In the genomic region with DNA sequence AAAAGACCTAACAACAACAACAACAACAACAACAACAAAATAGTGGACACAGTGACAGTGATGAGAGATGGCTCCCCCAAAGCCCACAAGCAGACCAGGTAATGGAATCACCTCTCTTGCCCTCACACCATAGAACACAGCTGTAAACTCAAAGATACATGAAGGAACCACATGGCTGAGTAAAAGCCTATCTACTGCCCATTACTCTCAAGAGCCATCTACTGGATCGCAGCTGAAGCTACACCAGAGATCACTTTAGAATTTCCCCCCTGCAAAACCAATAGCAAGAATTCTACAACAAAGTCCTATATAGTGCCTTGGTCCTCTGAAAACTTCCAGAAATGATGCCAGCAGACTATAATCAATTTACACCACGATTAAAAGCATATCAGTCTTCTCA, we compare ENCODE assay signal across 13 cellular contexts.
DNase-seq lines count a peak whose midpoint lies in the region; ATAC-seq, FAIRE-seq and TF ChIP-seq lines count a peak whose summit lies in the region.
"Had no signal": no experiment of that assay in that cellular context is flagged by ENCODE, and none has a peak within 500 bp of the region (broad histone marks: within the 10 kb centered on the region; RNA-seq: fewer than 3 reads in every experiment).

No MANE protein-coding gene starts in this region.

- no TSS peak for BruUV-seq in HepG2 (replicated peaks; lab: Mats Ljungman, UMichigan)

- intact Hi-C loops in HepG2 (cut with micrococcal nuclease; ENCODE audit: unreplicated experiment): loop anchor here (5.0 kb wide), 1 partner anchor 234 kb away; no protein-coding TSS in a partner anchor
- intact Hi-C loops in right lobe of liver (cut with DNase I): no loop called here
- intact Hi-C loops in body of pancreas (cut with DNase I): no loop called here

- H3K9me3 ChIP-seq in HepG2 (ENCODE audit: low read length): peaks cover 11% of the 10 kb centered on the region; the same call in 1 of the 2 replicates
- no peaks in the 10 kb centered on the region for H3K9me3 ChIP-seq in right lobe of liver
- no peaks in the 10 kb centered on the region for H3K9me3 ChIP-seq in OCI-LY1 (ENCODE audit: low read length)
- no peaks in the 10 kb centered on the region for H3K9me3 ChIP-seq in body of pancreas

- H3K4me2 ChIP-seq in HepG2 (ENCODE audit: low read depth, low read length) (no peak overlapping the region), OCI-LY1 (ENCODE audit: low read length) (no peak overlapping the region)

- TF ChIP-seq RAD21 in HepG2 (CRISPR knock-in tag; IDR thresholded peaks at IDR 0.05): no peak

- 0% methylated on average over 1 of the region's 2 CpGs for WGBS in HepG2 (ENCODE audit: low lambda C conversion rate)
- WGBS in right lobe of liver (ENCODE audit: insufficient coverage, low coverage, low lambda C conversion rate, missing lambda C conversion rate): 37% methylated on average over 2 of the region's 2 CpGs
- 50 to 64% methylated on average over 2 of the region's 2 CpGs for WGBS in body of pancreas, 2 donors

- no peaks in the 10 kb centered on the region for H3K27me3 ChIP-seq in HepG2 (ENCODE audit: control insufficient read depth in 1 of 2, insufficient read depth in 2 of 2, low read length in 2 of 2)
- no peaks in the 10 kb centered on the region for H3K27me3 ChIP-seq in right lobe of liver
- no peaks in the 10 kb centered on the region for H3K27me3 ChIP-seq in OCI-LY1 (ENCODE audit: insufficient read depth, low read length)
- no peaks in the 10 kb centered on the region for H3K27me3 ChIP-seq in body of pancreas

- 0 out of 3 replicates have a peak, but pooled peaks have one; percentile 28 for ATAC-seq in HepG2
- no peak for ATAC-seq in right lobe of liver
- ATAC-seq in body of pancreas: no peak
- ATAC-seq in GM21723 (IDR thresholded peaks at IDR 0.05; ENCODE audit: unreplicated experiment): no peak
- no peak for ATAC-seq in GM18858 (IDR thresholded peaks at IDR 0.05; ENCODE audit: unreplicated experiment)
- ATAC-seq in HG03521 (IDR thresholded peaks at IDR 0.05; ENCODE audit: unreplicated experiment): no peak
- ATAC-seq: left ventricle myocardium superior had no signal

- H3K9ac ChIP-seq in HepG2 (ENCODE audit: insufficient read depth, low read depth, low read length): no peak overlapping the region
- H3K9ac ChIP-seq in OCI-LY1 (ENCODE audit: low read length): no peak overlapping the region

- H2AFZ ChIP-seq in HepG2 (ENCODE audit: low read length) (no peak overlapping the region), OCI-LY1 (ENCODE audit: low read length) (no peak overlapping the region)

- DNase-seq in HepG2 (ENCODE audit: low spot score): peak; percentile 5
- no peak for DNase-seq in right lobe of liver
- peak; percentile 9 for DNase-seq in epithelial cell of proximal tubule (ENCODE audit: low read depth)
- DNase-seq in body of pancreas: no peak
- DNase-seq: left ventricle myocardium superior, NCI-H1105, retina had no signal

- H3K27ac ChIP-seq in HepG2 (ENCODE audit: extremely low read length, insufficient read depth, low read length) (no peak overlapping the region), right lobe of liver (no peak overlapping the region), OCI-LY1 (ENCODE audit: low read depth, low read length, poor library complexity, severe bottlenecking) (no peak overlapping the region), body of pancreas (no peak overlapping the region)
- H3K27ac ChIP-seq: epithelial cell of prostate had no signal

- TF ChIP-seq POLR2A in HepG2 (IDR thresholded peaks at IDR 0.05; ENCODE audit: insufficient read depth in 1 of 2, low read depth in 2 of 2, low read length in 2 of 2): no peak
- no peak for TF ChIP-seq POLR2A in right lobe of liver (IDR thresholded peaks at IDR 0.05)
- TF ChIP-seq POLR2A in body of pancreas (IDR thresholded peaks at IDR 0.05): no peak

- no peaks in the 10 kb centered on the region for H3K4me1 ChIP-seq in HepG2 (ENCODE audit: insufficient read depth, low read length)
- H3K4me1 ChIP-seq in right lobe of liver: no peaks in the 10 kb centered on the region
- H3K4me1 ChIP-seq in OCI-LY1 (ENCODE audit: insufficient read depth, low read length, severe bottlenecking): no peaks in the 10 kb centered on the region
- H3K4me1 ChIP-seq in body of pancreas: no peaks in the 10 kb centered on the region

- CTCF ChIA-PET in HepG2 (lab: Yijun Ruan, JAX; ENCODE audit: low intra/inter-chr PET ratio, low total read pairs): no interaction called here

- FAIRE-seq in HepG2 (lab: Jason Lieb, UNC): no peak
- FAIRE-seq: RCC 7860 had no signal

- no peaks in the 10 kb centered on the region for H3K9me2 ChIP-seq in OCI-LY1 (ENCODE audit: low read depth, low read length)

- no peak for TF ChIP-seq CTCF in HepG2 (CRISPR knock-in tag; IDR thresholded peaks at IDR 0.05)
- no peak for TF ChIP-seq CTCF in right lobe of liver (IDR thresholded peaks at IDR 0.05)
- peak; percentile 39 for TF ChIP-seq CTCF in OCI-LY1 (IDR thresholded peaks at IDR 0.05; ENCODE audit: low read length)
- peak; percentile 74 for TF ChIP-seq CTCF in epithelial cell of proximal tubule (conservative IDR thresholded peaks at IDR 0.05; ENCODE audit: low read depth, low read length)
- TF ChIP-seq CTCF in body of pancreas (IDR thresholded peaks at IDR 0.05): no peak

- in situ Hi-C loops in HepG2 (cut with HindIII; ENCODE audit: extremely low pct_ligation_motif_present, low pct_unique_long_range_greater_than_20kb): no loop called here

- TF ChIP-seq EP300 in HepG2 (IDR thresholded peaks at IDR 0.05; ENCODE audit: low read depth in 2 of 2, low read length in 2 of 2) (no peak), HepG2 (CRISPR knock-in tag; IDR thresholded peaks at IDR 0.05; ENCODE audit: borderline replicate concordance) (no peak)

- H3K79me2 ChIP-seq in HepG2 (ENCODE audit: insufficient read depth, low read length) (no peaks in the 10 kb centered on the region), OCI-LY1 (ENCODE audit: insufficient read depth, low read length) (no peaks in the 10 kb centered on the region)

- H3K36me3 ChIP-seq in HepG2 (replicated peaks in 1 of 2; ENCODE audit: control insufficient read depth in 1 of 2, insufficient read depth in 2 of 2, low read length in 2 of 2): no peaks in the 10 kb centered on the region
- H3K36me3 ChIP-seq in right lobe of liver: no peaks in the 10 kb centered on the region
- no peaks in the 10 kb centered on the region for H3K36me3 ChIP-seq in OCI-LY1 (ENCODE audit: insufficient read depth, low read length)
- no peaks in the 10 kb centered on the region for H3K36me3 ChIP-seq in body of pancreas (replicated peaks in 1 of 2; ENCODE audit: insufficient read depth in 1 of 2, low read depth in 2 of 2)

- H4K20me1 ChIP-seq in HepG2 (ENCODE audit: insufficient read depth, low read length) (no peaks in the 10 kb centered on the region), OCI-LY1 (ENCODE audit: insufficient read depth, low read length) (no peaks in the 10 kb centered on the region)

- no peaks in the 10 kb centered on the region for H3F3A ChIP-seq in OCI-LY1 (ENCODE audit: insufficient read depth, low read length)

- H3K4me3 ChIP-seq in HepG2 (replicated peaks in 1 of 3; ENCODE audit: insufficient read depth in 1 of 3, low read depth in 2 of 3, low read length in 3 of 3) (no peak overlapping the region), right lobe of liver (no peak overlapping the region), OCI-LY1 (ENCODE audit: low read depth, low read length, poor library complexity, severe bottlenecking) (no peak overlapping the region), epithelial cell of proximal tubule (ENCODE audit: low read depth, low read length) (no peak overlapping the region), body of pancreas (no peak overlapping the region)

- POLR2A ChIA-PET in HepG2 (lab: Yijun Ruan, JAX): no interaction called here

TF ChIP-seq in HepG2, 621 proteins besides CTCF, POLR2A, EP300 and RAD21 (continues in another document):
- no peak for TF ChIP-seq ZNF7 (CRISPR knock-in tag; IDR thresholded peaks at IDR 0.05)
- TF ChIP-seq ZNF616 (CRISPR knock-in tag; IDR thresholded peaks at IDR 0.05; ENCODE audit: low read depth): no peak
- TF ChIP-seq, protein P1, sequence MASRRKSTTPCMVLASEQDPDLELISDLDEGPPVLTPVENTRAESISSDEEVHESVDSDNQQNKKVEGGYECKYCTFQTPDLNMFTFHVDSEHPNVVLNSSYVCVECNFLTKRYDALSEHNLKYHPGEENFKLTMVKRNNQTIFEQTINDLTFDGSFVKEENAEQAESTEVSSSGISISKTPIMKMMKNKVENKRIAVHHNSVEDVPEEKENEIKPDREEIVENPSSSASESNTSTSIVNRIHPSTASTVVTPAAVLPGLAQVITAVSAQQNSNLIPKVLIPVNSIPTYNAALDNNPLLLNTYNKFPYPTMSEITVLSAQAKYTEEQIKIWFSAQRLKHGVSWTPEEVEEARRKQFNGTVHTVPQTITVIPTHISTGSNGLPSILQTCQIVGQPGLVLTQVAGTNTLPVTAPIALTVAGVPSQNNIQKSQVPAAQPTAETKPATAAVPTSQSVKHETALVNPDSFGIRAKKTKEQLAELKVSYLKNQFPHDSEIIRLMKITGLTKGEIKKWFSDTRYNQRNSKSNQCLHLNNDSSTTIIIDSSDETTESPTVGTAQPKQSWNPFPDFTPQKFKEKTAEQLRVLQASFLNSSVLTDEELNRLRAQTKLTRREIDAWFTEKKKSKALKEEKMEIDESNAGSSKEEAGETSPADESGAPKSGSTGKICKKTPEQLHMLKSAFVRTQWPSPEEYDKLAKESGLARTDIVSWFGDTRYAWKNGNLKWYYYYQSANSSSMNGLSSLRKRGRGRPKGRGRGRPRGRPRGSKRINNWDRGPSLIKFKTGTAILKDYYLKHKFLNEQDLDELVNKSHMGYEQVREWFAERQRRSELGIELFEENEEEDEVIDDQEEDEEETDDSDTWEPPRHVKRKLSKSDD (CRISPR knock-in tag; IDR thresholded peaks at IDR 0.05; ENCODE audit: low read depth): no peak
- TF ChIP-seq ZNF879 (CRISPR knock-in tag; IDR thresholded peaks at IDR 0.05): no peak
- TF ChIP-seq MAFK (conservative IDR thresholded peaks at IDR 0.05 in 1 of 2, IDR thresholded peaks at IDR 0.05 in 1 of 2; ENCODE audit: low read length in 2 of 2): no peak
- no peak for TF ChIP-seq ZNF720 (CRISPR knock-in tag; IDR thresholded peaks at IDR 0.05)
- no peak for TF ChIP-seq ZNF33A (CRISPR knock-in tag; IDR thresholded peaks at IDR 0.05; ENCODE audit: borderline replicate concordance)
- TF ChIP-seq, protein P2, sequence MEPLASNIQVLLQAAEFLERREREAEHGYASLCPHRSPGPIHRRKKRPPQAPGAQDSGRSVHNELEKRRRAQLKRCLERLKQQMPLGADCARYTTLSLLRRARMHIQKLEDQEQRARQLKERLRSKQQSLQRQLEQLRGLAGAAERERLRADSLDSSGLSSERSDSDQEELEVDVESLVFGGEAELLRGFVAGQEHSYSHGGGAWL (CRISPR knock-in tag; IDR thresholded peaks at IDR 0.05): no peak
- TF ChIP-seq ZNF619 (CRISPR knock-in tag; IDR thresholded peaks at IDR 0.05): no peak
- TF ChIP-seq, protein P3, sequence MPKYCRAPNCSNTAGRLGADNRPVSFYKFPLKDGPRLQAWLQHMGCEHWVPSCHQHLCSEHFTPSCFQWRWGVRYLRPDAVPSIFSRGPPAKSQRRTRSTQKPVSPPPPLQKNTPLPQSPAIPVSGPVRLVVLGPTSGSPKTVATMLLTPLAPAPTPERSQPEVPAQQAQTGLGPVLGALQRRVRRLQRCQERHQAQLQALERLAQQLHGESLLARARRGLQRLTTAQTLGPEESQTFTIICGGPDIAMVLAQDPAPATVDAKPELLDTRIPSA (CRISPR knock-in tag; IDR thresholded peaks at IDR 0.05; ENCODE audit: borderline replicate concordance): no peak

Comparison
In these comparisons a context has a peak if more than half of its experiments do, and no peak if none do; other contexts are left out.
1. DNase-seq: peak in HepG2 (single experiment) and epithelial cell of proximal tubule (single experiment); none in right lobe of liver (0 of 3) and body of pancreas (0 of 4).
2. CTCF ChIP-seq: peak in OCI-LY1 (single experiment) and epithelial cell of proximal tubule (single experiment); none in HepG2 (single experiment), right lobe of liver (0 of 4) and body of pancreas (0 of 7).